In the genomic region with DNA sequence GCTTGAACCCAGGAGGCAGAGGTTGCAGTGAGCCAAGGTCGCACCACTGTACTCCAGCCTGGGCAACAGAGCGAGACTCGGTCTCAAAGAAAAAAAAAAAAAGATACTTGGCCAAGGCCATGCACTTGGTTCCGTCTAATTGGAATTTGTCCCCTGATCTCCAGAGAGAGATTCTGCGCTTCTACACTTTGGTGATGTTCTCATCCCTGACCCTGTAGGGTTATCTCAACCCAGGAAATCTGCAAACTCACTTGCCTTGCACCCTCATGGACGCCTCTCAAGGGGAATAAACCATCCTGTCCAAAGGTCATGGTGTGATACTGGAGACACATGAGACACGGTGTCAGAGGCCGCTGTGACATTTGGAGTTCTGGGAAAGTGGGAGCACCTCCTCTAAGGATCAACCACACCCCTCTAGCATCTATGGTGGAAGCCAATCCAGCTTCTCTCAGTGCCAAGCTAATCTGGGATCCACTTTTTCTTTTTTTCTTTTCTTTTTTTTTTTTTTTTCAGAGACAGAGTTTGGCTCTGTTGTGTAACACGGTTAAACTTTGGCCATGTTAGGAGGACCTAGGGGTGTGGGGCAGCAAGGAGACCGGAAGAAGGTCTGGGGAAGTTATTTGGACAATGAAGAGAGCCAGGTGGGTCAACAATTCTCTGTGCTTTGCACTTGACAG, we compare ENCODE assay signal across 1 cellular context.
TF ChIP-seq lines count a peak whose summit lies in the region.

No MANE protein-coding gene starts in this region.

TF ChIP-seq in H1, 55 proteins besides CTCF, POLR2A, EP300 and RAD21:
- TF ChIP-seq SUZ12 (IDR thresholded peaks at IDR 0.05; ENCODE audit: low read length) (no peak), PHF8 (conservative IDR thresholded peaks at IDR 0.05; ENCODE audit: low read depth, low read length) (no peak), JUND (IDR thresholded peaks at IDR 0.05; ENCODE audit: low read length) (no peak)
